28 cellular contexts compared by ENCODE assay signal in the genomic region with DNA sequence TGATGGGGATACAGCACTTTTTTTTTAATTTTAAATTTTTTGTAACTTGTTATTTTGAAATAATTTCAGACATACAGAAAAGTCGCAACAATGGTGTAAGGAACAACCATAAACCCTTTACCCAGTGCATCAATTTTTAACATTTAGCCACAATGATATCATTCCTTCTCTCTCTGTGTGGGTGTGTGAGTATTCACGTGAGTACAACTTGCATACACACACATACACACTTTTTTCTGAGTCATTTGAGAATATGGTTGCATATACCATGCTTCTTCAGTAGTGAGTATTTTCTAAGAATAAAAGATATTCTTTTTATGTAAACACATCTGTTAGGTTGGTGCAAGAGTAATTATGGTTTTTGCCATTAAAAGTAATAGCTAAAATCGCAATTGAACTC.
"Had no signal": no experiment of that assay in that cellular context is flagged by ENCODE, and none has a peak within 500 bp of the region (broad histone marks: within the 10 kb centered on the region; RNA-seq: fewer than 3 reads in every experiment).

No MANE protein-coding gene starts in this region.

- H3K4me1 ChIP-seq: gastroesophageal sphincter, right lobe of liver, testis, tibial artery had no signal

- H3K27me3 ChIP-seq: gastroesophageal sphincter, heart left ventricle, hepatocyte, left lung, neural progenitor cell, right lobe of liver, testis, tibial artery had no signal

- ATAC-seq: esophagus mucosa; gastroesophageal sphincter; heart left ventricle; left cardiac atrium; left lung; naive thymus-derived CD4-positive, alpha-beta T cell; right lobe of liver; stimulated activated naive CD8-positive, alpha-beta T cell treated with anti-CD3 and anti-CD28 coated beads, Interleukin-15, Interleukin-2, amounts not matched to agents 100 U/mL and 50 U/mL, for 24 hours had no signal

- H3K4me3 ChIP-seq: gastroesophageal sphincter, heart left ventricle, hepatocyte, left lung, neural progenitor cell, right lobe of liver, testis, tibial artery had no signal

- H2AFZ ChIP-seq: hepatocyte, neural progenitor cell, parathyroid adenoma had no signal

- H3K27ac Mint-ChIP-seq: naive thymus-derived CD4-positive, alpha-beta T cell; neural progenitor cell; progenitor cell of endocrine pancreas; type B pancreatic cell had no signal

- DNase-seq: effector CD8-positive, alpha-beta T cell; endodermal cell; foreskin fibroblast; heart left ventricle; left cardiac atrium; left lung; mesendoderm; midbrain; naive thymus-derived CD4-positive, alpha-beta T cell; right lobe of liver; small intestine; stimulated activated CD4-positive, alpha-beta T cell treated with anti-CD3 and anti-CD28 coated beads, Interleukin-12 subunit alpha, Interleukin-12 subunit beta, amount 100 ng/mL, for 4 hours; stimulated activated CD4-positive, alpha-beta T cell treated with anti-CD3 and anti-CD28 coated beads, Interleukin-1b, Interleukin-23, amount 100 ng/mL, for 48 hours; stimulated activated CD4-positive, alpha-beta T cell treated with anti-CD3 and anti-CD28 coated beads, Interleukin-4, amount 100 ng/mL, for 1 hour; stimulated activated CD8-positive, alpha-beta memory T cell treated with anti-CD3 and anti-CD28 coated beads, Interleukin-4, amount 100 ng/mL, for 48 hours; stimulated activated naive CD8-positive, alpha-beta T cell treated with anti-CD3 and anti-CD28 coated beads, Interleukin-15, Interleukin-2, amounts not matched to agents 100 U/mL and 50 U/mL, for 24 hours; substantia nigra; testis; tibial artery had no signal

- H3K9me3 ChIP-seq: gastroesophageal sphincter, heart left ventricle, left lung, right lobe of liver, testis, tibial artery had no signal

- H3K36me3 ChIP-seq: neural progenitor cell had no signal

- H3K9ac ChIP-seq: neural progenitor cell, parathyroid adenoma had no signal

- H3K27me3 Mint-ChIP-seq: naive thymus-derived CD4-positive, alpha-beta T cell; progenitor cell of endocrine pancreas; type B pancreatic cell had no signal

- H3K79me2 ChIP-seq: hepatocyte, parathyroid adenoma had no signal

- H3K4me2 ChIP-seq: hepatocyte, neural progenitor cell had no signal

- H3K27ac ChIP-seq: epithelial cell of prostate, gastroesophageal sphincter, hepatocyte, neural progenitor cell, parathyroid adenoma, right lobe of liver, testis, tibial artery had no signal

- H3K9me3 Mint-ChIP-seq: endodermal cell; naive thymus-derived CD4-positive, alpha-beta T cell; nephron; neural progenitor cell; type B pancreatic cell had no signal

- H3K4me3 Mint-ChIP-seq: endodermal cell; naive thymus-derived CD4-positive, alpha-beta T cell; nephron; neural progenitor cell; type B pancreatic cell had no signal
